Comparison of ENCODE assay signal across 1 cellular context in the genomic region with DNA sequence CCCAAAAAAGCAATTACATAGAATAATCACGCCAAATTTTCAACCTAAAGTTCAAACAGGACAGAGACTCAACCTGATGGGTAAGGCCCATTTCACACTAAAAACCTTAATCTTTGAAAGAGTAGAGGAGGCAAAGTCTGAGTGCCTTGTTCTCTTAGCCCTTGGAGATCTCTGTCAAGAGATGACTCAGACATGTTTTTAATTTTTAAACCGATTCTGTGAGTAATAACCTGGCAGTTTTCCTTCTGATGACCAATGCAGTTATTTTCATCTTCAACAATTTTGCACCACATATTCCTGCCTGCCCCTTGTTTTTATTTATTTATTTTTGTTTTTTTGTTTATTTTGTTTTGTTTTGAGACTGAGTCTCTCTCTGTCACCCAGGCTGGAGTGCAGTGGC.
TF ChIP-seq lines count a peak whose summit lies in the region.

No MANE protein-coding gene starts in this region.

TF ChIP-seq in GM12878, 131 proteins besides CTCF, POLR2A, EP300 and RAD21:
- TF ChIP-seq HDGF (IDR thresholded peaks at IDR 0.05) (no peak), RAD51 (IDR thresholded peaks at IDR 0.05) (no peak), TCF12 (IDR thresholded peaks at IDR 0.05; ENCODE audit: low read depth, low read length) (no peak), FOXK2 (IDR thresholded peaks at IDR 0.05) (no peak), FOS (IDR thresholded peaks at IDR 0.05; ENCODE audit: borderline replicate concordance, extremely low read depth, insufficient read length) (no peak), SMARCA5 (IDR thresholded peaks at IDR 0.05) (no peak), STAT3 (IDR thresholded peaks at IDR 0.05; ENCODE audit: low read depth, low read length) (no peak), BMI1 (IDR thresholded peaks at IDR 0.05; ENCODE audit: borderline replicate concordance) (no peak), CHD4 (IDR thresholded peaks at IDR 0.05) (no peak), GATAD2B (conservative IDR thresholded peaks at IDR 0.05; ENCODE audit: low read depth) (no peak), SMAD1 (IDR thresholded peaks at IDR 0.05; ENCODE audit: low read depth, partially characterized antibody) (no peak), KLF5 (IDR thresholded peaks at IDR 0.05; ENCODE audit: partially characterized antibody) (no peak), ZNF207 (IDR thresholded peaks at IDR 0.05; ENCODE audit: borderline replicate concordance) (no peak), JUNB (IDR thresholded peaks at IDR 0.05) (peak; percentile 57), BRCA1 (IDR thresholded peaks at IDR 0.05; ENCODE audit: low read depth, low read length) (no peak), POU2F2 (IDR thresholded peaks at IDR 0.05; ENCODE audit: borderline replicate concordance, low read depth, low read length) (no peak), IKZF1 (conservative IDR thresholded peaks at IDR 0.05) (no peak), NBN (IDR thresholded peaks at IDR 0.05) (no peak), GABPA (IDR thresholded peaks at IDR 0.05; ENCODE audit: low read depth) (no peak), SIN3A (IDR thresholded peaks at IDR 0.05; ENCODE audit: low read depth, low read length) (no peak), SUPT20H (IDR thresholded peaks at IDR 0.05; ENCODE audit: borderline replicate concordance, control insufficient read depth, low read depth, low read length) (no peak), JUND (IDR thresholded peaks at IDR 0.05; ENCODE audit: low read depth, low read length) (no peak), ATF7 (IDR thresholded peaks at IDR 0.05; ENCODE audit: low read depth) (peak; percentile 24; the same call in 1 of the 2 replicates), SPI1 (IDR thresholded peaks at IDR 0.05; ENCODE audit: borderline replicate concordance, insufficient read depth, low read depth, low read length) (no peak), TCF7 (IDR thresholded peaks at IDR 0.05; ENCODE audit: borderline replicate concordance) (no peak), NFIC (IDR thresholded peaks at IDR 0.05; ENCODE audit: low read depth, low read length) (peak; percentile 23; the same call in 1 of the 2 replicates), RUNX3 (IDR thresholded peaks at IDR 0.05; ENCODE audit: low read length) (no peak), BCL11A (IDR thresholded peaks at IDR 0.05; ENCODE audit: low read depth, low read length) (no peak), NFXL1 (IDR thresholded peaks at IDR 0.05; ENCODE audit: borderline replicate concordance) (no peak), ZZZ3 (IDR thresholded peaks at IDR 0.05; ENCODE audit: control insufficient read depth, insufficient read length, low read depth) (no peak), SUZ12 (IDR thresholded peaks at IDR 0.05; ENCODE audit: unreplicated experiment) (no peak)
- TF ChIP-seq, protein P1, sequence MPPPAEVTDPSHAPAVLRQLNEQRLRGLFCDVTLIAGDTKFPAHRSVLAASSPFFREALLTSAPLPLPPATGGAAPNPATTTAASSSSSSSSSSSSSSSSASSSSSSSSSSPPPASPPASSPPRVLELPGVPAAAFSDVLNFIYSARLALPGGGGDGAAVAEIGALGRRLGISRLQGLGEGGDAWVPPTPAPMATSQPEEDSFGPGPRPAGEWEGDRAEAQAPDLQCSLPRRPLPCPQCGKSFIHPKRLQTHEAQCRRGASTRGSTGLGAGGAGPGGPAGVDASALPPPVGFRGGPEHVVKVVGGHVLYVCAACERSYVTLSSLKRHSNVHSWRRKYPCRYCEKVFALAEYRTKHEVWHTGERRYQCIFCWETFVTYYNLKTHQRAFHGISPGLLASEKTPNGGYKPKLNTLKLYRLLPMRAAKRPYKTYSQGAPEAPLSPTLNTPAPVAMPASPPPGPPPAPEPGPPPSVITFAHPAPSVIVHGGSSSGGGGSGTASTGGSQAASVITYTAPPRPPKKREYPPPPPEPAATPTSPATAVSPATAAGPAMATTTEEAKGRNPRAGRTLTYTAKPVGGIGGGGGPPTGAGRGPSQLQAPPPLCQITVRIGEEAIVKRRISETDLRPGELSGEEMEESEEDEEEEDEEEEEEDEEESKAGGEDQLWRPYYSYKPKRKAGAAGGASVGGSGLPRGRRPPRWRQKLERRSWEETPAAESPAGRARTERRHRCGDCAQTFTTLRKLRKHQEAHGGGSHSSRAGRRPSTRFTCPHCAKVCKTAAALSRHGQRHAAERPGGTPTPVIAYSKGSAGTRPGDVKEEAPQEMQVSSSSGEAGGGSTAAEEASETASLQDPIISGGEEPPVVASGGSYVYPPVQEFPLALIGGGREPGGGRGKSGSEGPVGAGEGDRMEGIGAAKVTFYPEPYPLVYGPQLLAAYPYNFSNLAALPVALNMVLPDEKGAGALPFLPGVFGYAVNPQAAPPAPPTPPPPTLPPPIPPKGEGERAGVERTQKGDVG (CRISPR knock-in tag; IDR thresholded peaks at IDR 0.05), result no peak
- TF ChIP-seq, protein P2, sequence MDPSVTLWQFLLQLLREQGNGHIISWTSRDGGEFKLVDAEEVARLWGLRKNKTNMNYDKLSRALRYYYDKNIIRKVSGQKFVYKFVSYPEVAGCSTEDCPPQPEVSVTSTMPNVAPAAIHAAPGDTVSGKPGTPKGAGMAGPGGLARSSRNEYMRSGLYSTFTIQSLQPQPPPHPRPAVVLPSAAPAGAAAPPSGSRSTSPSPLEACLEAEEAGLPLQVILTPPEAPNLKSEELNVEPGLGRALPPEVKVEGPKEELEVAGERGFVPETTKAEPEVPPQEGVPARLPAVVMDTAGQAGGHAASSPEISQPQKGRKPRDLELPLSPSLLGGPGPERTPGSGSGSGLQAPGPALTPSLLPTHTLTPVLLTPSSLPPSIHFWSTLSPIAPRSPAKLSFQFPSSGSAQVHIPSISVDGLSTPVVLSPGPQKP (IDR thresholded peaks at IDR 0.05; ENCODE audit: low read depth, low read length), result no peak
- TF ChIP-seq, protein P3, sequence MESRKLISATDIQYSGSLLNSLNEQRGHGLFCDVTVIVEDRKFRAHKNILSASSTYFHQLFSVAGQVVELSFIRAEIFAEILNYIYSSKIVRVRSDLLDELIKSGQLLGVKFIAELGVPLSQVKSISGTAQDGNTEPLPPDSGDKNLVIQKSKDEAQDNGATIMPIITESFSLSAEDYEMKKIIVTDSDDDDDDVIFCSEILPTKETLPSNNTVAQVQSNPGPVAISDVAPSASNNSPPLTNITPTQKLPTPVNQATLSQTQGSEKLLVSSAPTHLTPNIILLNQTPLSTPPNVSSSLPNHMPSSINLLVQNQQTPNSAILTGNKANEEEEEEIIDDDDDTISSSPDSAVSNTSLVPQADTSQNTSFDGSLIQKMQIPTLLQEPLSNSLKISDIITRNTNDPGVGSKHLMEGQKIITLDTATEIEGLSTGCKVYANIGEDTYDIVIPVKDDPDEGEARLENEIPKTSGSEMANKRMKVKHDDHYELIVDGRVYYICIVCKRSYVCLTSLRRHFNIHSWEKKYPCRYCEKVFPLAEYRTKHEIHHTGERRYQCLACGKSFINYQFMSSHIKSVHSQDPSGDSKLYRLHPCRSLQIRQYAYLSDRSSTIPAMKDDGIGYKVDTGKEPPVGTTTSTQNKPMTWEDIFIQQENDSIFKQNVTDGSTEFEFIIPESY (IDR thresholded peaks at IDR 0.05), result no peak
- TF ChIP-seq, protein P4, sequence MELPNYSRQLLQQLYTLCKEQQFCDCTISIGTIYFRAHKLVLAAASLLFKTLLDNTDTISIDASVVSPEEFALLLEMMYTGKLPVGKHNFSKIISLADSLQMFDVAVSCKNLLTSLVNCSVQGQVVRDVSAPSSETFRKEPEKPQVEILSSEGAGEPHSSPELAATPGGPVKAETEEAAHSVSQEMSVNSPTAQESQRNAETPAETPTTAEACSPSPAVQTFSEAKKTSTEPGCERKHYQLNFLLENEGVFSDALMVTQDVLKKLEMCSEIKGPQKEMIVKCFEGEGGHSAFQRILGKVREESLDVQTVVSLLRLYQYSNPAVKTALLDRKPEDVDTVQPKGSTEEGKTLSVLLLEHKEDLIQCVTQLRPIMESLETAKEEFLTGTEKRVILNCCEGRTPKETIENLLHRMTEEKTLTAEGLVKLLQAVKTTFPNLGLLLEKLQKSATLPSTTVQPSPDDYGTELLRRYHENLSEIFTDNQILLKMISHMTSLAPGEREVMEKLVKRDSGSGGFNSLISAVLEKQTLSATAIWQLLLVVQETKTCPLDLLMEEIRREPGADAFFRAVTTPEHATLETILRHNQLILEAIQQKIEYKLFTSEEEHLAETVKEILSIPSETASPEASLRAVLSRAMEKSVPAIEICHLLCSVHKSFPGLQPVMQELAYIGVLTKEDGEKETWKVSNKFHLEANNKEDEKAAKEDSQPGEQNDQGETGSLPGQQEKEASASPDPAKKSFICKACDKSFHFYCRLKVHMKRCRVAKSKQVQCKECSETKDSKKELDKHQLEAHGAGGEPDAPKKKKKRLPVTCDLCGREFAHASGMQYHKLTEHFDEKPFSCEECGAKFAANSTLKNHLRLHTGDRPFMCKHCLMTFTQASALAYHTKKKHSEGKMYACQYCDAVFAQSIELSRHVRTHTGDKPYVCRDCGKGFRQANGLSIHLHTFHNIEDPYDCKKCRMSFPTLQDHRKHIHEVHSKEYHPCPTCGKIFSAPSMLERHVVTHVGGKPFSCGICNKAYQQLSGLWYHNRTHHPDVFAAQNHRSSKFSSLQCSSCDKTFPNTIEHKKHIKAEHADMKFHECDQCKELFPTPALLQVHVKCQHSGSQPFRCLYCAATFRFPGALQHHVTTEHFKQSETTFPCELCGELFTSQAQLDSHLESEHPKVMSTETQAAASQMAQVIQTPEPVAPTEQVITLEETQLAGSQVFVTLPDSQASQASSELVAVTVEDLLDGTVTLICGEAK (IDR thresholded peaks at IDR 0.05; ENCODE audit: borderline replicate concordance), result peak; percentile 34; the same call in 1 of the 2 replicates
- TF ChIP-seq, protein P5, sequence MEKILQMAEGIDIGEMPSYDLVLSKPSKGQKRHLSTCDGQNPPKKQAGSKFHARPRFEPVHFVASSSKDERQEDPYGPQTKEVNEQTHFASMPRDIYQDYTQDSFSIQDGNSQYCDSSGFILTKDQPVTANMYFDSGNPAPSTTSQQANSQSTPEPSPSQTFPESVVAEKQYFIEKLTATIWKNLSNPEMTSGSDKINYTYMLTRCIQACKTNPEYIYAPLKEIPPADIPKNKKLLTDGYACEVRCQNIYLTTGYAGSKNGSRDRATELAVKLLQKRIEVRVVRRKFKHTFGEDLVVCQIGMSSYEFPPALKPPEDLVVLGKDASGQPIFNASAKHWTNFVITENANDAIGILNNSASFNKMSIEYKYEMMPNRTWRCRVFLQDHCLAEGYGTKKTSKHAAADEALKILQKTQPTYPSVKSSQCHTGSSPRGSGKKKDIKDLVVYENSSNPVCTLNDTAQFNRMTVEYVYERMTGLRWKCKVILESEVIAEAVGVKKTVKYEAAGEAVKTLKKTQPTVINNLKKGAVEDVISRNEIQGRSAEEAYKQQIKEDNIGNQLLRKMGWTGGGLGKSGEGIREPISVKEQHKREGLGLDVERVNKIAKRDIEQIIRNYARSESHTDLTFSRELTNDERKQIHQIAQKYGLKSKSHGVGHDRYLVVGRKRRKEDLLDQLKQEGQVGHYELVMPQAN (conservative IDR thresholded peaks at IDR 0.05), result no peak
- TF ChIP-seq, protein P6, sequence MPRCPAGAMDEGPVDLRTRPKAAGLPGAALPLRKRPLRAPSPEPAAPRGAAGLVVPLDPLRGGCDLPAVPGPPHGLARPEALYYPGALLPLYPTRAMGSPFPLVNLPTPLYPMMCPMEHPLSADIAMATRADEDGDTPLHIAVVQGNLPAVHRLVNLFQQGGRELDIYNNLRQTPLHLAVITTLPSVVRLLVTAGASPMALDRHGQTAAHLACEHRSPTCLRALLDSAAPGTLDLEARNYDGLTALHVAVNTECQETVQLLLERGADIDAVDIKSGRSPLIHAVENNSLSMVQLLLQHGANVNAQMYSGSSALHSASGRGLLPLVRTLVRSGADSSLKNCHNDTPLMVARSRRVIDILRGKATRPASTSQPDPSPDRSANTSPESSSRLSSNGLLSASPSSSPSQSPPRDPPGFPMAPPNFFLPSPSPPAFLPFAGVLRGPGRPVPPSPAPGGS (IDR thresholded peaks at IDR 0.05; ENCODE audit: borderline replicate concordance, insufficient read depth, low read depth, low read length, poor library complexity, severe bottlenecking), result peak; percentile 21
